ENCODE assay signal across 18 cellular contexts in the genomic region with DNA sequence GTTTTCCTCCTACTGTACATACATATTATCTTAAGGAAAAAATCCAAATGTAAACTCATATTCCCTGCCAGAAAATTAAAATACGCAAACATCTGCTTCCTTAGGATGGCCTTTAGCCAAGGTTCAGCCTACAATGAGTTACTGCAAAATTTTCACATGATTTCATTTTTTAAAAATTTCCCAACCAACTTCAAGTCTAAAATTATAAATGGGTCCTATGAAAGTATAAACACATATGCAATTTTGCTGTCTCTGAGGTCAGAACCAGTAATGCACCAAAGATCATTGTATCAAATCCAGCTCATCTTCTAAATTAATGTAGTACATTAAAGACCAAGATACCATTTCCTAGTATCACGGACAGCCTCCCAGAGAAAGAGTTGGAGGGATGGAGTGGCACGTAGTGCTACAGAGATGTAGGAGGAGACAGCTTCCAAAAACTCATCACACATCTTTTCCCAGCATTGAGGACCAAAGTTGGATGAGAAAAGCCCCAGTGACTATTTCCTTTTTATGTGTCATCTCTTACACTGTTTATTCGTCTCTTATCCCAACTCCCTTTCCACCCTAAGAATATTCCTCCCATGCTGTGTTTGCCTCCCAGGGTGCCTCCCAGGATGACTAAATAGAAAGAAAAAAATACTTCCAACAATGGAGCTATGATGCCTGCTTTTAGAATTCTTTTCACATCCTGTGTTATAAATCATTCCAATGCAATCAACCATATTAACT.
DNase-seq lines count a peak whose midpoint lies in the region; ATAC-seq and TF ChIP-seq lines count a peak whose summit lies in the region.
"Had no signal": no experiment of that assay in that cellular context is flagged by ENCODE, and none has a peak within 500 bp of the region (broad histone marks: within the 10 kb centered on the region; RNA-seq: fewer than 3 reads in every experiment).

No MANE protein-coding gene starts in this region.

- TF ChIP-seq CTCF in right atrium auricular region (IDR thresholded peaks at IDR 0.05), result no peak
- TF ChIP-seq CTCF in gastrocnemius medialis (IDR thresholded peaks at IDR 0.05 in 4 of 5, conservative IDR thresholded peaks at IDR 0.05 in 1 of 5), result no peak

- H3K36me3 ChIP-seq in GM23248 (ENCODE audit: low read depth) (no peaks in the 10 kb centered on the region), right atrium auricular region (no peaks in the 10 kb centered on the region), gastrocnemius medialis (no peaks in the 10 kb centered on the region)

- ATAC-seq in gastrocnemius medialis (no peak), GM18505 (IDR thresholded peaks at IDR 0.05; ENCODE audit: unreplicated experiment) (no peak)
- ATAC-seq: foreskin keratinocyte had no signal

- TF ChIP-seq POLR2A in gastrocnemius medialis (IDR thresholded peaks at IDR 0.05), result no peak
- no peak for TF ChIP-seq POLR2A in GM18505 (IDR thresholded peaks at IDR 0.05; ENCODE audit: borderline replicate concordance, extremely low read depth, insufficient read depth, insufficient read length)

- in situ Hi-C loops in GM23248 (cut with MboI), result loop anchor here (25.0 kb wide), 1 partner anchor 841 kb away; no protein-coding TSS in a partner anchor
- in situ Hi-C loops in gastrocnemius medialis (cut with MboI; ENCODE audit: low sequenced_read_pairs in 4 of 4), result loop anchor here in 1 of 4 donors (25.0 kb wide), 1 partner anchor 691 kb away; no protein-coding TSS in a partner anchor

- H3K4me3 ChIP-seq in GM23248 (no peak overlapping the region), right atrium auricular region (no peak overlapping the region), gastrocnemius medialis (no peak overlapping the region)
- H3K4me3 ChIP-seq: PC-9 had no signal

- H3K27ac ChIP-seq in GM23248 (peak overlapping the region; percentile 59), right atrium auricular region (peak overlapping the region; percentile 10 to 63), gastrocnemius medialis (peak overlapping the region in 3 of 4 donors; percentile 30 to 50 (median 40))
- H3K27ac ChIP-seq: foreskin keratinocyte, parathyroid adenoma, PC-9 had no signal

- no peaks in the 10 kb centered on the region for H3K79me2 ChIP-seq in GM23248 (ENCODE audit: insufficient read depth)
- H3K79me2 ChIP-seq: parathyroid adenoma had no signal

- H3K4me1 ChIP-seq in GM23248 (ENCODE audit: insufficient read depth) (peaks cover 24% of the 10 kb centered on the region), right atrium auricular region (no peaks in the 10 kb centered on the region), gastrocnemius medialis (no peaks in the 10 kb centered on the region)
- H3K4me1 ChIP-seq: foreskin keratinocyte, parathyroid adenoma had no signal

- DNase-seq in GM23248, result peak; percentile 81
- DNase-seq in astrocyte of the hippocampus (ENCODE audit: low read depth, low spot score), result peak; percentile 89
- DNase-seq in right atrium auricular region (ENCODE audit: low spot score), result no peak
- no peak for DNase-seq in gastrocnemius medialis
- DNase-seq in NCI-H748 treated with DMSO at 0.1 percent for 48 hours (lab: John Stamatoyannopoulos, UW), result no peak
- DNase-seq in NCI-H146 treated with DMSO at 0.1 percent for 48 hours (lab: John Stamatoyannopoulos, UW; ENCODE audit: unreplicated experiment), result no peak
- no peak for DNase-seq in stimulated activated CD4-positive, alpha-beta T cell treated with anti-CD3 and anti-CD28 coated beads, Interleukin-12 subunit alpha, Interleukin-12 subunit beta, amount 100 ng/mL, for 4 hours
- DNase-seq: activated CD4-positive, alpha-beta T cell treated with anti-CD3 and anti-CD28 coated beads, Interleukin-2, amount 50 U/mL, for 4 hours; activated gamma-delta T cell treated with Interleukin-2 at 50 U/mL for 16 hours; CD8-positive, alpha-beta memory T cell; foreskin keratinocyte; Kasumi-1; NCI-H2171; PC-9; stimulated activated CD4-positive, alpha-beta T cell treated with anti-CD3 and anti-CD28 coated beads, Interleukin-4, amount 100 ng/mL, for 24 hours; stimulated activated naive CD4-positive, alpha-beta T cell treated with Interleukin-2 at 50 U/mL for 16 hours had no signal

- no peaks in the 10 kb centered on the region for H4K20me1 ChIP-seq in GM23248 (ENCODE audit: insufficient read depth)

- H3K9me2 ChIP-seq in GM23248 (ENCODE audit: insufficient read depth), result no peaks in the 10 kb centered on the region

- WGBS in GM23248 (ENCODE audit: low coverage in 1 of 2, low lambda C conversion rate in 2 of 2, missing lambda C conversion rate in 2 of 2), 2 experiments, result 38 to 47% methylated on average over 4 of the region's 4 CpGs

- H3F3A ChIP-seq in GM23248 (ENCODE audit: insufficient read depth), result peaks cover 10% of the 10 kb centered on the region; the same call in 1 of the 2 replicates

- no peaks in the 10 kb centered on the region for H3K27me3 ChIP-seq in GM23248 (replicated peaks; ENCODE audit: insufficient read depth)
- H3K27me3 ChIP-seq in right atrium auricular region, result no peaks in the 10 kb centered on the region
- no peaks in the 10 kb centered on the region for H3K27me3 ChIP-seq in gastrocnemius medialis
- H3K27me3 ChIP-seq: foreskin keratinocyte had no signal

- H3K4me2 ChIP-seq in GM23248 (ENCODE audit: unreplicated experiment), result peak overlapping the region; percentile 9
- H3K4me2 ChIP-seq: PC-9 had no signal

- peak overlapping the region; percentile 49 for H2AFZ ChIP-seq in GM23248
- H2AFZ ChIP-seq: parathyroid adenoma, PC-9 had no signal

- H3K9me3 ChIP-seq in GM23248 (ENCODE audit: low read depth) (no peaks in the 10 kb centered on the region), right atrium auricular region (no peaks in the 10 kb centered on the region), gastrocnemius medialis (no peaks in the 10 kb centered on the region)

- intact Hi-C loops in gastrocnemius medialis (cut with DNase I; ENCODE audit: low total_unique reads), result loop anchor here (1.0 to 5.0 kb wide), 4 partner anchors 136 to 861 kb away; partner anchors contain the start of gene PDE3A

- H3K9ac ChIP-seq in GM23248, result no peak overlapping the region
- H3K9ac ChIP-seq: parathyroid adenoma had no signal

Comparison
In these comparisons a context has a peak if more than half of its experiments do, and no peak if none do; other contexts are left out.
1. DNase-seq: peak in GM23248 (single experiment) and astrocyte of the hippocampus (single experiment); none in right atrium auricular region (single experiment), gastrocnemius medialis (0 of 2), NCI-H748 treated with DMSO at 0.1 percent for 48 hours (single experiment), NCI-H146 treated with DMSO at 0.1 percent for 48 hours (single experiment) and stimulated activated CD4-positive, alpha-beta T cell treated with anti-CD3 and anti-CD28 coated beads, Interleukin-12 subunit alpha, Interleukin-12 subunit beta, amount 100 ng/mL, for 4 hours (single experiment).
2. Peak in every context shown above with its lines, with median percentiles within 50 percentile points of each other: H3K27ac ChIP-seq.